15 cellular contexts compared by ENCODE assay signal in genomic region chr11:45661417-45662055, GRCh38. TPM values are rescaled to one million over a fixed set of nuclear protein-coding genes. Genes with fewer than 3 reads are reported as not detected.
DNase-seq lines count a peak whose midpoint lies in the region; ATAC-seq and TF ChIP-seq lines count a peak whose summit lies in the region.
"Had no signal": no experiment of that assay in that cellular context is flagged by ENCODE, and none has a peak within 500 bp of the region (broad histone marks: within the 10 kb centered on the region; RNA-seq: fewer than 3 reads in every experiment).

No MANE protein-coding gene starts in this region.

- no peak for TF ChIP-seq CTCF in chondrocyte (IDR thresholded peaks at IDR 0.05)
- TF ChIP-seq CTCF in neural cell (IDR thresholded peaks at IDR 0.05; ENCODE audit: poor library complexity, severe bottlenecking) = no peak
- no peak for TF ChIP-seq CTCF in endodermal cell (conservative IDR thresholded peaks at IDR 0.05)

- ATAC-seq in stimulated activated effector memory CD8-positive, alpha-beta T cell treated with anti-CD3 and anti-CD28 coated beads, Interleukin-12 subunit alpha, Interleukin-12 subunit beta, amount 100 ng/mL, for 72 hours = peak; percentile 3
- ATAC-seq in activated CD4-positive, CD25-positive, alpha-beta regulatory T cell treated with anti-CD3 and anti-CD28 coated beads, Interleukin-2, amount 50 U/mL, for 24 hours = no peak
- ATAC-seq: HepG2 had no signal

- H3K79me2 ChIP-seq in neural cell (replicated peaks; ENCODE audit: insufficient read depth, low read length) = peaks cover 31% of the 10 kb centered on the region

- CTCF ChIA-PET in activated CD4-positive, alpha-beta memory T cell treated with anti-CD3 and anti-CD28 coated beads for 36 hours (lab: Charles Lee) = interaction anchor here (2.5 to 11.4 kb wide), 2 partner anchors 110 to 290 kb away, joined by 10 to 128 read pairs; no protein-coding TSS in a partner anchor
- CTCF ChIA-PET in activated CD4-positive, alpha-beta memory T cell treated with anti-CD3 and anti-CD28 coated beads, Interleukin-2, amount 10 ng/mL, durations not matched to agents 7 days and 5 days (lab: Charles Lee) = interaction anchor here (1.0 kb wide), 1 partner anchor 110 kb away, joined by 4 read pairs; no protein-coding TSS in a partner anchor

- H3K4me3 Mint-ChIP-seq in activated CD4-positive, alpha-beta memory T cell treated with anti-CD3 and anti-CD28 coated beads for 36 hours = no peak overlapping the region
- no peak overlapping the region for H3K4me3 Mint-ChIP-seq in activated CD4-positive, alpha-beta memory T cell treated with anti-CD3 and anti-CD28 coated beads, Interleukin-2, amount 10 ng/mL, durations not matched to agents 7 days and 5 days
- H3K4me3 Mint-ChIP-seq in chondrocyte (ENCODE audit: unreplicated experiment) = no peak overlapping the region
- H3K4me3 Mint-ChIP-seq in stimulated activated effector memory CD8-positive, alpha-beta T cell treated with anti-CD3 and anti-CD28 coated beads, Interleukin-12 subunit alpha, Interleukin-12 subunit beta, amount 100 ng/mL, for 72 hours = no peak overlapping the region
- no peak overlapping the region for H3K4me3 Mint-ChIP-seq in endodermal cell

- no peaks in the 10 kb centered on the region for H3K9me3 Mint-ChIP-seq in activated CD4-positive, alpha-beta memory T cell treated with anti-CD3 and anti-CD28 coated beads for 36 hours
- H3K9me3 Mint-ChIP-seq in activated CD4-positive, alpha-beta memory T cell treated with anti-CD3 and anti-CD28 coated beads, Interleukin-2, amount 10 ng/mL, durations not matched to agents 7 days and 5 days = no peaks in the 10 kb centered on the region
- H3K9me3 Mint-ChIP-seq in chondrocyte (ENCODE audit: low read depth) (no peaks in the 10 kb centered on the region), endodermal cell (no peaks in the 10 kb centered on the region)
- no peaks in the 10 kb centered on the region for H3K9me3 Mint-ChIP-seq in stimulated activated effector memory CD8-positive, alpha-beta T cell treated with anti-CD3 and anti-CD28 coated beads, Interleukin-12 subunit alpha, Interleukin-12 subunit beta, amount 100 ng/mL, for 72 hours

- peaks cover 13% of the 10 kb centered on the region for H3K4me1 Mint-ChIP-seq in activated CD4-positive, alpha-beta memory T cell treated with anti-CD3 and anti-CD28 coated beads for 36 hours (ENCODE audit: low read depth)
- peaks cover 2% of the 10 kb centered on the region for H3K4me1 Mint-ChIP-seq in activated CD4-positive, alpha-beta memory T cell treated with anti-CD3 and anti-CD28 coated beads, Interleukin-2, amount 10 ng/mL, durations not matched to agents 7 days and 5 days
- peaks cover 43% of the 10 kb centered on the region for H3K4me1 Mint-ChIP-seq in chondrocyte (ENCODE audit: low read depth)
- peaks cover 15% of the 10 kb centered on the region for H3K4me1 Mint-ChIP-seq in stimulated activated effector memory CD8-positive, alpha-beta T cell treated with anti-CD3 and anti-CD28 coated beads, Interleukin-12 subunit alpha, Interleukin-12 subunit beta, amount 100 ng/mL, for 72 hours
- H3K4me1 Mint-ChIP-seq in endodermal cell = peaks cover 15% of the 10 kb centered on the region

- H3K36me3 ChIP-seq in neural cell (ENCODE audit: insufficient read depth, low read length) (no peaks in the 10 kb centered on the region), endodermal cell (ENCODE audit: control insufficient read depth, insufficient read depth, low read length) (no peaks in the 10 kb centered on the region)

- peak overlapping the region; percentile 50 for H3K4me2 ChIP-seq in neural cell (ENCODE audit: low read length)
- H3K4me2 ChIP-seq: KMS-11 had no signal

- H3K4me1 ChIP-seq in endodermal cell (ENCODE audit: control insufficient read depth, insufficient read depth, low read length) = peaks cover 5% of the 10 kb centered on the region

- H3K9me2 ChIP-seq in neural cell (ENCODE audit: insufficient read depth, low read length) = no peaks in the 10 kb centered on the region

- H4K20me1 ChIP-seq in neural cell (ENCODE audit: insufficient read depth) = no peaks in the 10 kb centered on the region

- WGBS in endodermal cell (ENCODE audit: insufficient coverage in 1 of 2, insufficient read length in 1 of 2), 2 experiments = 20 to 73% methylated on average over 1 to 7 of the region's 7 CpGs

- no peak overlapping the region for H3K27ac Mint-ChIP-seq in activated CD4-positive, alpha-beta memory T cell treated with anti-CD3 and anti-CD28 coated beads for 36 hours
- no peak overlapping the region for H3K27ac Mint-ChIP-seq in activated CD4-positive, alpha-beta memory T cell treated with anti-CD3 and anti-CD28 coated beads, Interleukin-2, amount 10 ng/mL, durations not matched to agents 7 days and 5 days
- H3K27ac Mint-ChIP-seq in chondrocyte (ENCODE audit: unreplicated experiment) (peak overlapping the region; percentile 12), endodermal cell (no peak overlapping the region)
- H3K27ac Mint-ChIP-seq in stimulated activated effector memory CD8-positive, alpha-beta T cell treated with anti-CD3 and anti-CD28 coated beads, Interleukin-12 subunit alpha, Interleukin-12 subunit beta, amount 100 ng/mL, for 72 hours = no peak overlapping the region

- H3K27ac ChIP-seq in neural cell (ENCODE audit: low read length) (peak overlapping the region; percentile 4), endodermal cell (ENCODE audit: low read depth, low read length) (no peak overlapping the region)
- H3K27ac ChIP-seq: KMS-11 had no signal

- H3K9ac ChIP-seq in neural cell (ENCODE audit: low read length) (peak overlapping the region; percentile 30), endodermal cell (ENCODE audit: extremely low read depth, low read length, poor library complexity, severe bottlenecking) (no peak overlapping the region)
- H3K9ac ChIP-seq: KMS-11 had no signal

- no peaks in the 10 kb centered on the region for H3F3A ChIP-seq in neural cell (ENCODE audit: insufficient read depth, low read length, poor library complexity, severe bottlenecking)

- DNase-seq in activated CD4-positive, alpha-beta memory T cell treated with anti-CD3 and anti-CD28 coated beads for 36 hours = peak; percentile 3
- DNase-seq in activated CD4-positive, alpha-beta memory T cell treated with anti-CD3 and anti-CD28 coated beads, Interleukin-2, amount 10 ng/mL, durations not matched to agents 7 days and 5 days = no peak
- no peak for DNase-seq in chondrocyte (ENCODE audit: low spot score)
- DNase-seq in stimulated activated effector memory CD8-positive, alpha-beta T cell treated with anti-CD3 and anti-CD28 coated beads, Interleukin-12 subunit alpha, Interleukin-12 subunit beta, amount 100 ng/mL, for 72 hours (ENCODE audit: low spot score in 2 of 2) = no peak
- DNase-seq in endodermal cell = no peak
- no peak for DNase-seq in NCI-H146 (lab: John Stamatoyannopoulos, UW)
- DNase-seq: AML-193, NCI-H1092, NCI-H1694, SHP77 treated with DMSO at 0.1 percent for 48 hours had no signal

- intact Hi-C loops in activated CD4-positive, alpha-beta memory T cell treated with anti-CD3 and anti-CD28 coated beads for 36 hours (cut with micrococcal nuclease) = no loop called here

- POLR2A ChIA-PET in activated CD4-positive, alpha-beta memory T cell treated with anti-CD3 and anti-CD28 coated beads for 36 hours (lab: Charles Lee) = no interaction called here
- POLR2A ChIA-PET in activated CD4-positive, alpha-beta memory T cell treated with anti-CD3 and anti-CD28 coated beads, Interleukin-2, amount 10 ng/mL, durations not matched to agents 7 days and 5 days (lab: Charles Lee) = no interaction called here

- no peak for TF ChIP-seq EP300 in neural cell (conservative IDR thresholded peaks at IDR 0.05; ENCODE audit: poor library complexity, severe bottlenecking)

- H3K9me3 ChIP-seq in neural cell (ENCODE audit: low read length) (no peaks in the 10 kb centered on the region), endodermal cell (ENCODE audit: control insufficient read depth, low read length) (no peaks in the 10 kb centered on the region)

- TF ChIP-seq RAD21 in neural cell (conservative IDR thresholded peaks at IDR 0.05) = no peak

- H3K36me3 Mint-ChIP-seq in activated CD4-positive, alpha-beta memory T cell treated with anti-CD3 and anti-CD28 coated beads for 36 hours = no peaks in the 10 kb centered on the region
- no peaks in the 10 kb centered on the region for H3K36me3 Mint-ChIP-seq in activated CD4-positive, alpha-beta memory T cell treated with anti-CD3 and anti-CD28 coated beads, Interleukin-2, amount 10 ng/mL, durations not matched to agents 7 days and 5 days (ENCODE audit: low read depth)
- no peaks in the 10 kb centered on the region for H3K36me3 Mint-ChIP-seq in chondrocyte (ENCODE audit: low read depth)
- no peaks in the 10 kb centered on the region for H3K36me3 Mint-ChIP-seq in stimulated activated effector memory CD8-positive, alpha-beta T cell treated with anti-CD3 and anti-CD28 coated beads, Interleukin-12 subunit alpha, Interleukin-12 subunit beta, amount 100 ng/mL, for 72 hours
- H3K36me3 Mint-ChIP-seq in endodermal cell (ENCODE audit: low read depth) = no peaks in the 10 kb centered on the region

- peaks cover 48% of the 10 kb centered on the region for H3K27me3 Mint-ChIP-seq in activated CD4-positive, alpha-beta memory T cell treated with anti-CD3 and anti-CD28 coated beads for 36 hours
- H3K27me3 Mint-ChIP-seq in activated CD4-positive, alpha-beta memory T cell treated with anti-CD3 and anti-CD28 coated beads, Interleukin-2, amount 10 ng/mL, durations not matched to agents 7 days and 5 days = peaks cover 44% of the 10 kb centered on the region
- H3K27me3 Mint-ChIP-seq in chondrocyte (ENCODE audit: low read depth) (peaks cover 1% of the 10 kb centered on the region), endodermal cell (ENCODE audit: insufficient read depth) (peaks cover 31% of the 10 kb centered on the region)

- H2AFZ ChIP-seq in neural cell (ENCODE audit: low read depth, low read length) = no peak overlapping the region

- H3K4me3 ChIP-seq in neural cell (ENCODE audit: low read length) (peak overlapping the region; percentile 96), endodermal cell (ENCODE audit: low read length) (no peak overlapping the region)

- H3K27me3 ChIP-seq in neural cell (ENCODE audit: insufficient read depth, low read depth, low read length) = no peaks in the 10 kb centered on the region
- H3K27me3 ChIP-seq in endodermal cell (ENCODE audit: control insufficient read depth, insufficient read depth, low read length, poor library complexity, severe bottlenecking) = peaks cover 38% of the 10 kb centered on the region

TF ChIP-seq in neural cell, 6 proteins besides CTCF, POLR2A, EP300 and RAD21 (continues in another document):
- TF ChIP-seq EZH2 (IDR thresholded peaks at IDR 0.05; ENCODE audit: borderline replicate concordance, insufficient read depth, low read length, poor library complexity, severe bottlenecking) (no peak), POLR2AphosphoS5 (IDR thresholded peaks at IDR 0.05) (no peak)

RNA-seq across cellular contexts. Expression of gene CHST1, which starts 3.9 kb away (rescaled TPM):
- total RNA-seq in activated CD4-positive, alpha-beta memory T cell treated with anti-CD3 and anti-CD28 coated beads for 36 hours = under 1 TPM; 0.24 to 0.44 TPM
- total RNA-seq in activated CD4-positive, alpha-beta memory T cell treated with anti-CD3 and anti-CD28 coated beads, Interleukin-2, amount 10 ng/mL, durations not matched to agents 7 days and 5 days = not detected
- total RNA-seq in chondrocyte (1.9 to 13.6 TPM (median 12.5 TPM) in 3 replicates), endodermal cell (1 to 10 TPM in 1 of 2 donors, under 1 TPM in 1; 0.95 to 1.6 TPM)
- polyA plus RNA-seq in neural cell = 16.2 and 22.8 TPM in 2 replicates
- 17.4 and 19.2 TPM in 2 replicates for polyA minus RNA-seq in neural cell
- polyA plus RNA-seq in endodermal cell (2013, experiment 1 of 2) = 3.1 TPM
- 3.4 TPM for polyA plus RNA-seq in endodermal cell (2013, experiment 2 of 2)
- total RNA-seq: HepG2, MCF 10A had no signal
- polyA plus RNA-seq: HepG2 had no signal
